In genomic region chr7:48894574-48894973, GRCh38 we compare ENCODE assay signal across 21 cellular contexts. TPM values are rescaled to one million over a fixed set of nuclear protein-coding genes. Genes with fewer than 3 reads are reported as not detected.
"Had no signal": no experiment of that assay in that cellular context is flagged by ENCODE, and none has a peak within 500 bp of the region (broad histone marks: within the 10 kb centered on the region; RNA-seq: fewer than 3 reads in every experiment).

No MANE protein-coding gene starts in this region.

- H3K36me3 Mint-ChIP-seq: activated naive CD4-positive, alpha-beta T cell treated with anti-CD3 and anti-CD28 coated beads, Interleukin-2, amount 50 U/mL, for 24 hours had no signal

- H3K9me3 Mint-ChIP-seq: activated CD8-positive, alpha-beta T cell treated with anti-CD3 and anti-CD28 coated beads for 36 hours; T-helper 1 cell treated with Interleukin-12 subunit alpha and Interleukin-12 subunit beta and Interleukin-4 antibody, amounts not matched to agents 30 μg/mL and 1 μg/mL, for 36 hours had no signal

- H3K4me2 ChIP-seq: SK-N-SH had no signal

- H3K27ac ChIP-seq: brain microvascular endothelial cell, cardiac muscle cell had no signal

- H3K4me3 ChIP-seq: cardiac muscle cell had no signal

- H3K4me3 Mint-ChIP-seq: activated CD8-positive, alpha-beta T cell treated with anti-CD3 and anti-CD28 coated beads for 36 hours; activated naive CD4-positive, alpha-beta T cell treated with anti-CD3 and anti-CD28 coated beads, Interleukin-2, amount 50 U/mL, for 24 hours; T-helper 1 cell treated with Interleukin-12 subunit alpha and Interleukin-12 subunit beta and Interleukin-4 antibody, amounts not matched to agents 30 μg/mL and 1 μg/mL, for 36 hours had no signal

- H3K4me1 Mint-ChIP-seq: activated naive CD4-positive, alpha-beta T cell treated with anti-CD3 and anti-CD28 coated beads, Interleukin-2, amount 50 U/mL, for 24 hours had no signal

- H3K9me2 ChIP-seq: SK-N-SH had no signal

- DNase-seq: activated CD4-positive, alpha-beta T cell treated with anti-CD3 and anti-CD28 coated beads for 4 hours; activated CD8-positive, alpha-beta memory T cell treated with anti-CD3 and anti-CD28 coated beads, Interleukin-2, amount 50 U/mL, for 4 hours; activated CD8-positive, alpha-beta T cell treated with anti-CD3 and anti-CD28 coated beads for 36 hours; activated T-cell treated with anti-CD3 and anti-CD28 coated beads, Interleukin-2, amount 50 U/mL, for 1 hour; amygdala; brain microvascular endothelial cell; KG1; MM.1S; NCI-H1105 treated with DMSO at 0.1 percent for 48 hours; NCI-H1436 treated with DMSO at 0.1 percent for 48 hours; NCI-H187; NCI-H2081; NCI-H510A treated with DMSO at 0.1 percent for 48 hours; NCI-H69; NK-92 treated with Interleukin-12 subunit alpha and Interleukin-12 subunit beta, amount 100 ng/mL, for 24 hours; SK-N-SH had no signal

- H3K9me3 ChIP-seq: SK-N-SH had no signal

- H3K27ac Mint-ChIP-seq: activated CD8-positive, alpha-beta T cell treated with anti-CD3 and anti-CD28 coated beads for 36 hours; activated naive CD4-positive, alpha-beta T cell treated with anti-CD3 and anti-CD28 coated beads, Interleukin-2, amount 50 U/mL, for 24 hours; T-helper 1 cell treated with Interleukin-12 subunit alpha and Interleukin-12 subunit beta and Interleukin-4 antibody, amounts not matched to agents 30 μg/mL and 1 μg/mL, for 36 hours had no signal

- H3K27me3 Mint-ChIP-seq: activated CD8-positive, alpha-beta T cell treated with anti-CD3 and anti-CD28 coated beads for 36 hours; activated naive CD4-positive, alpha-beta T cell treated with anti-CD3 and anti-CD28 coated beads, Interleukin-2, amount 50 U/mL, for 24 hours had no signal

- H3K27me3 ChIP-seq: brain microvascular endothelial cell, cardiac muscle cell had no signal

- ATAC-seq: activated CD4-positive, CD25-positive, alpha-beta regulatory T cell treated with anti-CD3 and anti-CD28 coated beads, Interleukin-2, amount 50 U/mL, for 24 hours; activated CD8-positive, alpha-beta T cell treated with anti-CD3 and anti-CD28 coated beads for 36 hours had no signal

- H3K36me3 ChIP-seq: brain microvascular endothelial cell, cardiac muscle cell had no signal

- H3K9ac ChIP-seq: SK-N-SH had no signal

RNA-seq across cellular contexts. Expression of gene CDC14C, which starts 29.8 kb away (rescaled TPM):
- total RNA-seq: activated CD8-positive, alpha-beta T cell treated with anti-CD3 and anti-CD28 coated beads for 36 hours; cardiac muscle cell; RPMI7951 had no signal
- polyA plus RNA-seq: SK-N-SH had no signal
